13 cellular contexts compared by ENCODE assay signal in the genomic region with DNA sequence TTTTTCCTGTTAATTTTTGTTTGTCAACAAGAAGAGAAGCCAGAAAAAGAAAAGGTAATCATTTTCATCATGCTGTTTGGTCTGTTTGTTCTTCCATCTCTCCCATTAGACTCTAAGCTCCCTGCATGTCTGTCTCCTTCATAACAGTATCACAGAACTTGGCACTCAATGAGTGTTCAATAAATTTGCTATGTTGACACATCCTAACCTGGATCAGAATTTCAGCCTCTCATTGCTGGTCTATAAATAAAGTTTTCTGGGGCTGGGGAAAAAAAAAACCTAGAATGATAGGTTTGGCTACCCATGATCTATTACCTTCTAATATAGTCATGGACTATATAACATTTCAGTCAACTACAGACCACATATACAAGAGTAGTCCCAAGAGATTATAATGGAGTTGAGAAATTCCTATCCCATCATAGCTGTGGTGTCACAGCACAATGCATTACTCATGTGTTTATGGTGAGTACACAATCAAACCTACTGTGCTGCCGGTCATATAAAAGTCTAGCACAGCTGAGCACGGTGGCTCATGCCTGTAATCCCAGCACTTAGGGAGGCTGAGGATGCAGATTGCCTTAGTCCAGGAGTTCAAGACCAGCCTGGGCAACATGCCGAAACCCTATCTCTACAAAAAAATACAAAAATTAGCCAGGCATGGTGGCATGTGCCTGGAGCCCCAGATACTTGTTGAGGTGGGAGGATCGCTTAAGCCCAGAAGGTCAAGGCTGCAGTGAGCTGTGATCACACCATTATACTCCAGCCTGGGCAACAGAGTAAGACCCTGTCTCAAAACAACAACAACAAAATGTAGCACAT. TPM values are rescaled to one million over a fixed set of nuclear protein-coding genes. Genes with fewer than 3 reads are reported as not detected.
DNase-seq lines count a peak whose midpoint lies in the region; ATAC-seq, FAIRE-seq and TF ChIP-seq lines count a peak whose summit lies in the region.
"Had no signal": no experiment of that assay in that cellular context is flagged by ENCODE, and none has a peak within 500 bp of the region (broad histone marks: within the 10 kb centered on the region; RNA-seq: fewer than 3 reads in every experiment).

No MANE protein-coding gene starts in this region.

- H4K20me1 ChIP-seq in hepatocyte (ENCODE audit: insufficient read depth, poor library complexity, severe bottlenecking) = peaks cover 48% of the 10 kb centered on the region

- BruUV-seq in Calu3 (replicated peaks; lab: Mats Ljungman, UMichigan) = no TSS peak

- FAIRE-seq in A549 (lab: Jason Lieb, UNC) = no peak
- FAIRE-seq: endometrium, H1 had no signal

- H3K9me3 Mint-ChIP-seq in HFFc6 = no peaks in the 10 kb centered on the region
- H3K9me3 Mint-ChIP-seq in activated T-helper 17 cell treated with anti-CD3 and anti-CD28 coated beads, Interleukin-2, amount 50 U/mL, for 72 hours = no peaks in the 10 kb centered on the region
- no peaks in the 10 kb centered on the region for H3K9me3 Mint-ChIP-seq in mesothelial cell of epicardium
- no peaks in the 10 kb centered on the region for H3K9me3 Mint-ChIP-seq in Calu3 (ENCODE audit: low read depth, unreplicated experiment)

- H3K4me2 ChIP-seq in A549 (peak overlapping the region; percentile 23; the same call in 1 of the 3 replicates), hepatocyte (no peak overlapping the region)

- intact Hi-C loops in Calu3 (cut with micrococcal nuclease; ENCODE audit: unreplicated experiment) = no loop called here

- H3K4me3 ChIP-seq in A549 (no peak overlapping the region), hepatocyte (no peak overlapping the region)

- TF ChIP-seq RAD21 in A549 (conservative IDR thresholded peaks at IDR 0.05 in 1 of 2, IDR thresholded peaks at IDR 0.05 in 1 of 2) = no peak

- H3K36me3 Mint-ChIP-seq in HFFc6 (ENCODE audit: low read depth) = no peaks in the 10 kb centered on the region
- H3K36me3 Mint-ChIP-seq in activated T-helper 17 cell treated with anti-CD3 and anti-CD28 coated beads, Interleukin-2, amount 50 U/mL, for 72 hours (ENCODE audit: low read depth) = no peaks in the 10 kb centered on the region
- no peaks in the 10 kb centered on the region for H3K36me3 Mint-ChIP-seq in mesothelial cell of epicardium
- peaks cover under 1% of the 10 kb centered on the region for H3K36me3 Mint-ChIP-seq in Calu3 (ENCODE audit: insufficient read depth, unreplicated experiment)

- H2AFZ ChIP-seq in hepatocyte = no peak overlapping the region

- TF ChIP-seq CTCF in A549 (IDR thresholded peaks at IDR 0.05) = no peak
- no peak for TF ChIP-seq CTCF in HFFc6 (IDR thresholded peaks at IDR 0.05)
- no peak for TF ChIP-seq CTCF in hepatocyte (IDR thresholded peaks at IDR 0.05; ENCODE audit: poor library complexity)
- no peak for TF ChIP-seq CTCF in mesothelial cell of epicardium (IDR thresholded peaks at IDR 0.05; ENCODE audit: unreplicated experiment)
- no peak for TF ChIP-seq CTCF in Calu3 (IDR thresholded peaks at IDR 0.05; ENCODE audit: unreplicated experiment)

- H3K4me3 Mint-ChIP-seq in HFFc6 (no peak overlapping the region), mesothelial cell of epicardium (no peak overlapping the region), Calu3 (ENCODE audit: low read depth, unreplicated experiment) (no peak overlapping the region)
- H3K4me3 Mint-ChIP-seq in activated T-helper 17 cell treated with anti-CD3 and anti-CD28 coated beads, Interleukin-2, amount 50 U/mL, for 72 hours = no peak overlapping the region

- POLR2A ChIA-PET in A549 (lab: Yijun Ruan, JAX) = no interaction called here

- TF ChIP-seq POLR2A in A549 (IDR thresholded peaks at IDR 0.05; ENCODE audit: low read length) = no peak

- H3K27me3 Mint-ChIP-seq in HFFc6 (ENCODE audit: insufficient read depth) (no peaks in the 10 kb centered on the region), mesothelial cell of epicardium (ENCODE audit: low read depth) (no peaks in the 10 kb centered on the region), Calu3 (ENCODE audit: unreplicated experiment) (no peaks in the 10 kb centered on the region)
- H3K27me3 Mint-ChIP-seq in activated T-helper 17 cell treated with anti-CD3 and anti-CD28 coated beads, Interleukin-2, amount 50 U/mL, for 72 hours = no peaks in the 10 kb centered on the region

- H3K4me1 Mint-ChIP-seq in HFFc6 (ENCODE audit: low read depth) (peaks cover 42% of the 10 kb centered on the region), mesothelial cell of epicardium (peaks cover 5% of the 10 kb centered on the region), Calu3 (ENCODE audit: low read depth, unreplicated experiment) (peaks cover 25% of the 10 kb centered on the region)
- peaks cover 13% of the 10 kb centered on the region for H3K4me1 Mint-ChIP-seq in activated T-helper 17 cell treated with anti-CD3 and anti-CD28 coated beads, Interleukin-2, amount 50 U/mL, for 72 hours

- peaks cover 85% of the 10 kb centered on the region for H3K79me2 ChIP-seq in hepatocyte

- no peaks in the 10 kb centered on the region for H3K36me3 ChIP-seq in hepatocyte (replicated peaks; ENCODE audit: insufficient read depth, low read depth)

- DNase-seq in A549 (ENCODE audit: low read depth in 1 of 2, low spot score in 1 of 2) (peak in 1 of 2 experiments; percentile 45), HFFc6 (peak; percentile 83), hepatocyte (ENCODE audit: low spot score) (peak; percentile 40), hippocampal formation (lab: John Stamatoyannopoulos, UW) (no peak), mesothelial cell of epicardium (ENCODE audit: low spot score in 2 of 2, unreplicated experiment in 2 of 2) (no peak), Calu3 (no peak)
- DNase-seq: C1 segment of cervical spinal cord, NCI-H774, T-helper 9 cell had no signal

- H3K9me2 ChIP-seq in hepatocyte (replicated peaks; ENCODE audit: insufficient read depth) = no peaks in the 10 kb centered on the region

- WGBS in A549 (ENCODE audit: missing lambda C conversion rate) = 56% methylated on average over 4 of the region's 4 CpGs
- WGBS in hepatocyte (ENCODE audit: low lambda C conversion rate, missing lambda C conversion rate) = 76% methylated on average over 4 of the region's 4 CpGs

- no peaks in the 10 kb centered on the region for H3K9me3 ChIP-seq in A549
- no peaks in the 10 kb centered on the region for H3K9me3 ChIP-seq in hepatocyte (ENCODE audit: low read depth)

- CTCF ChIA-PET in A549 (lab: Yijun Ruan, JAX) (interaction anchor here (0.7 to 2.4 kb wide), 5 partner anchors 8 to 223 kb away, joined by 3 to 7 read pairs (median 3); no protein-coding TSS in a partner anchor), Calu3 (lab: Charles Lee) (interaction anchor here (0.5 to 1.0 kb wide), 4 partner anchors 8 to 180 kb away, joined by 3 to 6 read pairs (median 4); no protein-coding TSS in a partner anchor)

- H3K27me3 ChIP-seq in hepatocyte = no peaks in the 10 kb centered on the region

- H3K4me1 ChIP-seq in A549 (peaks cover 36% of the 10 kb centered on the region), hepatocyte (ENCODE audit: insufficient read depth) (peaks cover 26% of the 10 kb centered on the region)

- TF ChIP-seq EP300 in A549 (IDR thresholded peaks at IDR 0.05) = no peak

- H3K27ac Mint-ChIP-seq in HFFc6 (peak overlapping the region; percentile 49), mesothelial cell of epicardium (no peak overlapping the region), Calu3 (ENCODE audit: unreplicated experiment) (no peak overlapping the region)
- no peak overlapping the region for H3K27ac Mint-ChIP-seq in activated T-helper 17 cell treated with anti-CD3 and anti-CD28 coated beads, Interleukin-2, amount 50 U/mL, for 72 hours

- ATAC-seq in A549 (peak; percentile 57 to 68; a peak in 4 of 6 replicates), HG02588 (IDR thresholded peaks at IDR 0.05; ENCODE audit: unreplicated experiment) (no peak)
- ATAC-seq in activated T-helper 17 cell treated with anti-CD3 and anti-CD28 coated beads, Interleukin-2, amount 50 U/mL, for 72 hours (replicated peaks) = peak; percentile 18

- H3K27ac ChIP-seq in A549 = 0 out of 6 replicates have a peak overlapping the region, but pooled peaks of 1 of the 2 experiments have one; percentile 40
- peak overlapping the region; percentile 6 for H3K27ac ChIP-seq in hepatocyte

TF ChIP-seq in A549, 52 proteins besides CTCF, POLR2A, EP300 and RAD21:
- TF ChIP-seq RARB (CRISPR knock-in tag; IDR thresholded peaks at IDR 0.05) (no peak), GATA3 (IDR thresholded peaks at IDR 0.05; ENCODE audit: borderline replicate concordance) (no peak), ESRRA (IDR thresholded peaks at IDR 0.05; ENCODE audit: borderline replicate concordance, low read length) (no peak), FOSL2 (IDR thresholded peaks at IDR 0.05) (no peak), FOSL2 (CRISPR knock-in tag; IDR thresholded peaks at IDR 0.05) (peak; percentile 18; the same call in 1 of the 2 replicates)

RNA-seq across cellular contexts. Expression of a gene that starts 5.9 kb away (rescaled TPM):
- polyA plus RNA-seq in A549 (2011; rRNA removed) (12.9 and 13.4 TPM in 2 replicates), A549 (2017; fragmentation: RNase III; extraction: RNeasy Plus Mini Kit Qiagen cat#74134 plus additional on column Dnase treatment) (5.2 to 5.6 TPM (median 5.5 TPM) in 3 replicates), hepatocyte (6.2 and 6.4 TPM in 2 replicates)
- 4.4 and 5.2 TPM in 2 replicates for polyA plus RNA-seq in A549 (2012; cell fraction: cytosol; rRNA removed)
- 3.1 and 4.6 TPM in 2 replicates for polyA plus RNA-seq in A549 (2012; cell fraction: nucleus; rRNA removed)
- polyA minus RNA-seq in A549 (2011; rRNA and poly(A)+ RNA removed) = 10.5 and 11.1 TPM in 2 replicates
- 10 to 100 TPM; 11.3 to 18.9 (median 16.6) TPM for total RNA-seq in HFFc6 (2021; fragmentation: NEBNext Ultra II Directional; extraction: Animal tissue kit (Norgen Biotek cat#: 25700))
- total RNA-seq in activated T-helper 17 cell treated with anti-CD3 and anti-CD28 coated beads, Interleukin-2, amount 50 U/mL, for 72 hours = 10 to 100 TPM in 1 of 2 donors, 1 to 10 TPM in 1; 7.9 to 12.8 TPM
- total RNA-seq in hepatocyte (17.9 and 20.4 TPM in 2 replicates), mesothelial cell of epicardium (32.7 to 33.3 TPM (median 33.2 TPM) in 3 replicates), Calu3 (2022) (43.9 and 48.4 TPM in 2 replicates)

RNA-seq across cellular contexts. Expression of a gene that starts 39.3 kb away (rescaled TPM):
- 1,532 and 2,051 TPM in 2 replicates for polyA plus RNA-seq in A549 (2011; rRNA removed)
- 2,899 and 3,230 TPM in 2 replicates for polyA plus RNA-seq in A549 (2012; cell fraction: cytosol; rRNA removed)
- 1,476 and 2,150 TPM in 2 replicates for polyA plus RNA-seq in A549 (2012; cell fraction: nucleus; rRNA removed)
- 1,701 to 1,783 TPM (median 1,732 TPM) in 3 replicates for polyA plus RNA-seq in A549 (2017; fragmentation: RNase III; extraction: RNeasy Plus Mini Kit Qiagen cat#74134 plus additional on column Dnase treatment)
- 799 and 1,098 TPM in 2 replicates for polyA minus RNA-seq in A549 (2011; rRNA and poly(A)+ RNA removed)
- 1,000 to 10,000 TPM; 1,585 to 1,769 (median 1,649) TPM for total RNA-seq in HFFc6 (2021; fragmentation: NEBNext Ultra II Directional; extraction: Animal tissue kit (Norgen Biotek cat#: 25700))
- 1,000 to 10,000 TPM; 2,080 to 2,467 TPM for total RNA-seq in activated T-helper 17 cell treated with anti-CD3 and anti-CD28 coated beads, Interleukin-2, amount 50 U/mL, for 72 hours
- total RNA-seq in hepatocyte = 1,824 and 2,302 TPM in 2 replicates
- polyA plus RNA-seq in hepatocyte = 518 and 544 TPM in 2 replicates
- 1,317 to 1,425 TPM (median 1,369 TPM) in 3 replicates for total RNA-seq in mesothelial cell of epicardium
- 1,887 and 2,049 TPM in 2 replicates for total RNA-seq in Calu3 (2022)

Comparison
In these comparisons a context has a peak if more than half of its experiments do, and no peak if none do; other contexts are left out.
1. DNase-seq: peak in HFFc6 (single experiment) and hepatocyte (single experiment); none in hippocampal formation (0 of 2), mesothelial cell of epicardium (0 of 2) and Calu3 (single experiment).